7 cellular contexts compared by ENCODE assay signal in the genomic region with DNA sequence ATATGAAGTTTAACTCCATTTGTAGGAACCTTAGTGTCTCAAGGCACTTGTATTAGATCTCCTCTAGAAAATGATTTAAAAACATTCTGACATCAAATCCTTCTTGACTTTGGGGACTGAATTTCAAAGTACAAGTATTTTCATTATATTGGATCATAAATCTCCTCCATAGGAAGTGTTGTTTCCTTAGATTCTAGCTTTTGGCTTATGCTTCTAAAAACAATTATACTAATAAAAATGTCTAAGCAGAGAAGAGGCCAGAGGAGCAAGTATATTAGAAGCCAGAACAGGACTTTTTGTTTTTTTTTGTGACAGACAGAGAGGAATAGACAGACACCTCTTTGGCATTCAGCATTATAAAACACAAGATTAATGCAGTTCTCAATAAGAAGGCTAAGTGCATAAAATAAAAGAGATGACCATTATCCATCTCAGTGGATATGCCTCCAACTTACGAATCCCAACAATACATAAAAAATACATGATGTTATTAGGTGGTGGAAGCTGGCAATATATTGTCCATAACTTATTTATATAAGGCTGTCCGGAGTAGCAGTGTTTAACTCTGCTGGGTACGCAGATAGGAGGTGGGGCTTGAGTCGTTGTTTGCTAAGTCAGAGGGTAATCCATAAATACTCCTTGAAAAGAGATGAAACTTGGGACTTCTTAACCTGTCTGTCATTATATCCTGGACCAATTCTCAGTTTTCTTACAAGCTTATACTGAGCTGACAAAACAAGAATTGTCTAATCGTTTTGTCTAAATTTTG. TPM values are rescaled to one million over a fixed set of nuclear protein-coding genes. Genes with fewer than 3 reads are reported as not detected.
"Had no signal": no experiment of that assay in that cellular context is flagged by ENCODE, and none has a peak within 500 bp of the region (broad histone marks: within the 10 kb centered on the region; RNA-seq: fewer than 3 reads in every experiment).

No MANE protein-coding gene starts in this region.

- H2AFZ ChIP-seq: GM23338 had no signal

- H3K4me2 ChIP-seq: GM23338 had no signal

- ATAC-seq: GM23338, K562 had no signal

- DNase-seq: H9, HCEC 1CT, KG1 had no signal

- H3K4me3 ChIP-seq: GM23338, K562 had no signal

RNA-seq across cellular contexts. Expression of gene NOX3, which starts 31.9 kb away (rescaled TPM):
- total RNA-seq: GM23338, H1, H9, HT-29, K562 had no signal
- polyA plus RNA-seq: GM23338, H1, K562 had no signal
